8 cellular contexts compared by ENCODE assay signal in the genomic region with DNA sequence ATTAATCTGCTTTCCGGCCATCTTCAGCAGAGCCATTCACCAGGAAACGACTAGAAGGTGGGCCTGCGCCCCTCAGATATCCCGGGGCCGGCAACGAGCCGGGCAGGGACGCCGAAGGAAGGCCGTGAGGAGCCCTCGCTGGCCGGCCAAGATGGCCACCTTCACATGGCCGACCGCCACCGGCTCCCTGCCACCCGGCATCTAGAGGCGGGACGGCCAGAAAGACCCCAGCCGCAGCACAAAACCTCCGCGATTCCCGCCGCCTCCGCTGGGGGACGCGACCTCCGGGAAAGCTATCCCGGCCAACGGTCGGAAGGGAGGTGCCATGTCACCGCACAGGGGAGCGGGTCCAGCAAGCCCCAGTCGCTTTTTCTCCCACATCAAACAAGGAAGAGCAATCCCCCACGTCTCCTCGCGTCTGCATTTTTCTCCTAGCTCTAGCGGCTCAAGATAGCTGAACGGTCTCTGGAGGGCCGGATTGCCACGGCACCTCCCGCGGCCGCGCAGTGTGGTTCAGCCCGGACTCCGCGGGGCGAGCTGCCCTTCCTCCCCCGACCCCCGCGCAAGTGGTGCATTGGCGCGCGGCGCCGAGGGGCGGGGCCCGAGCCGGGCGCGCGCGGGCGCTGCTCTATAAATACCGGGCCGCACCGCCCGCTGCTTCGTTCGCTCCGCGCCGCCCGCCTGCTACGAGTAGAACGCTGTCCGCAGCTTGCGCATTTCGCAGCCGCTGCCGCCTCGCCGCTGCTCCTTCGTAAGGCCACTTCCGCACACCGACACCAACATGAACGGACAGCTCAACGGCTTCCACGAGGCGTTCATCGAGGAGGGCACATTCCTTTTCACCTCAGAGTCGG. TPM values are rescaled to one million over a fixed set of nuclear protein-coding genes. Genes with fewer than 3 reads are reported as not detected.
DNase-seq lines count a peak whose midpoint lies in the region; ATAC-seq and TF ChIP-seq lines count a peak whose summit lies in the region.

MAT2A (plus strand) TSS at position 662 of the 854 bp plus-strand sequence; CDS start at position 782, 120 bp downstream.

- TF ChIP-seq POLR2A in lower leg skin (IDR thresholded peaks at IDR 0.05): peak in 1 of 2 donors; percentile 96

- ATAC-seq in GM19395 (IDR thresholded peaks at IDR 0.05; ENCODE audit: unreplicated experiment) (peak; percentile 75), HG03565 (IDR thresholded peaks at IDR 0.05; ENCODE audit: unreplicated experiment) (peak; percentile 54)

- intact Hi-C loops in lower leg skin (cut with DNase I; ENCODE audit: low total_unique reads): no loop called here

- DNase-seq in CD1c-positive myeloid dendritic cell (ENCODE audit: extremely low spot score) (peak; percentile 96), NCI-H748 treated with DMSO at 0.1 percent for 48 hours (lab: John Stamatoyannopoulos, UW) (peak; percentile 75), dermis blood vessel endothelial cell (peak; percentile 96), lower leg skin (ENCODE audit: low spot score in 2 of 2) (peak; percentile 89 to 99)
- DNase-seq in activated CD4-positive, alpha-beta T cell treated with anti-CD3 and anti-CD28 coated beads, Interleukin-2, amount 50 U/mL, for 4 hours: peak; percentile 79 to 84
- peak; percentile 88 for DNase-seq in stimulated activated CD4-positive, alpha-beta T cell treated with anti-CD3 and anti-CD28 coated beads, Interleukin-4, amount 100 ng/mL, for 48 hours (ENCODE audit: low read depth in 2 of 2)

- 0% methylated on average over 39 to 92 of the region's 92 CpGs for WGBS in lower leg skin, 2 donors

- peak in 1 of 3 donors; percentile 88 for TF ChIP-seq CTCF in lower leg skin (IDR thresholded peaks at IDR 0.05)

- peak within 1 kb of the TSS; percentile 88 for H3K4me3 ChIP-seq in lower leg skin (ENCODE audit: low read depth, poor library complexity, severe bottlenecking)

RNA-seq across cellular contexts. Expression of gene MAT2A, which starts in this region (rescaled TPM):
- total RNA-seq in dermis blood vessel endothelial cell: 64.3 and 89.6 TPM in 2 replicates
- total RNA-seq in lower leg skin: 10 to 100 TPM; 71.2 to 96.4 (median 83.0) TPM

Comparison
In these comparisons a context has a peak if more than half of its experiments do, and no peak if none do; other contexts are left out.
1. Peak in every context shown above with its lines: DNase-seq, ATAC-seq and H3K4me3 ChIP-seq.